ENCODE assay signal across 9 cellular contexts in genomic region chr3:5095879-5096278, GRCh38. TPM values are rescaled to one million over a fixed set of nuclear protein-coding genes. Genes with fewer than 3 reads are reported as not detected.
DNase-seq lines count a peak whose midpoint lies in the region; ATAC-seq and FAIRE-seq lines count a peak whose summit lies in the region.
"Had no signal": no experiment of that assay in that cellular context is flagged by ENCODE, and none has a peak within 500 bp of the region (broad histone marks: within the 10 kb centered on the region; RNA-seq: fewer than 3 reads in every experiment).

No MANE protein-coding gene starts in this region.

- H3K27ac ChIP-seq in HUES48 (ENCODE audit: low read depth, low read length) (no peak overlapping the region), skeletal muscle tissue (ENCODE audit: low read depth, low read length) (no peak overlapping the region)

- H3K9me3 ChIP-seq in HUES48 (ENCODE audit: control insufficient read depth, insufficient read depth, low read length) (no peaks in the 10 kb centered on the region), skeletal muscle tissue (ENCODE audit: control insufficient read depth in 3 of 3, low read length in 3 of 3) (no peaks in the 10 kb centered on the region)

- DNase-seq in cerebellum (ENCODE audit: low spot score) (peak; percentile 42), iPS-NIHi7 (ENCODE audit: extremely low spot score) (peak; percentile 77), RCC 7860 (ENCODE audit: low spot score) (no peak), SHP77 (lab: John Stamatoyannopoulos, UW) (no peak)
- DNase-seq in activated naive CD4-positive, alpha-beta T cell (lab: John Stamatoyannopoulos, UW) = no peak
- DNase-seq: NCI-H2227 treated with DMSO at 0.1 percent for 48 hours had no signal

- H3K4me3 ChIP-seq in HUES48 (ENCODE audit: low read depth, low read length) (peak overlapping the region; percentile 59), skeletal muscle tissue (ENCODE audit: low read length in 3 of 3) (peak overlapping the region; percentile 35 to 67 (median 64))

- H3K27me3 ChIP-seq in HUES48 (ENCODE audit: control insufficient read depth, insufficient read depth, low read length) (peaks cover 22% of the 10 kb centered on the region), skeletal muscle tissue (ENCODE audit: control insufficient read depth in 3 of 3, insufficient read depth in 3 of 3, low read length in 3 of 3) (peaks cover 0 to 7% (median 0%) of the 10 kb centered on the region in 3 donors)

- H3K4me1 ChIP-seq in HUES48 (ENCODE audit: control insufficient read depth, insufficient read depth, low read length) (0 out of 2 replicates have a peak, but pooled peaks cover 4% of the 10 kb centered on the region), skeletal muscle tissue (ENCODE audit: control insufficient read depth in 3 of 3, insufficient read depth in 3 of 3, low read length in 3 of 3) (peaks cover 0 to 4% (median 4%) of the 10 kb centered on the region in 3 donors)

- no peak for FAIRE-seq in RCC 7860 (lab: Jason Lieb, UNC)

- no peak for ATAC-seq in HG03571 (IDR thresholded peaks at IDR 0.05; ENCODE audit: unreplicated experiment)

- H3K36me3 ChIP-seq in HUES48 (ENCODE audit: control insufficient read depth, insufficient read depth, low read length) (no peaks in the 10 kb centered on the region), skeletal muscle tissue (ENCODE audit: control insufficient read depth in 3 of 3, insufficient read depth in 3 of 3, low read length in 3 of 3) (no peaks in the 10 kb centered on the region)

- H3K9ac ChIP-seq in HUES48 (ENCODE audit: low read depth, low read length) (no peak overlapping the region), skeletal muscle tissue (ENCODE audit: low read depth in 1 of 3, low read length in 3 of 3) (peak overlapping the region in 1 of 3 donors; percentile 71)

RNA-seq across cellular contexts. Expression of gene ARL8B, which starts 26.2 kb away (rescaled TPM):
- 67.9 TPM for total RNA-seq in cerebellum
- total RNA-seq in skeletal muscle tissue = 59.0 TPM

Comparison
In these comparisons a context has a peak if more than half of its experiments do, and no peak if none do; other contexts are left out.
1. DNase-seq: peak in cerebellum (single experiment) and iPS-NIHi7 (single experiment); none in RCC 7860 (single experiment), activated naive CD4-positive, alpha-beta T cell (0 of 4) and SHP77 (0 of 2).